In genomic region chr20:19071442-19071717, GRCh38 we compare ENCODE assay signal across 14 cellular contexts.
A peak's percentile ranks its signal among the peaks of the same experiment; 100 is the strongest.
DNase-seq lines count a peak whose midpoint lies in the region; ATAC-seq and TF ChIP-seq lines count a peak whose summit lies in the region.
"Had no signal": no experiment of that assay in that cellular context is flagged by ENCODE, and none has a peak within 500 bp of the region (broad histone marks: within the 10 kb centered on the region; RNA-seq: fewer than 3 reads in every experiment).

No MANE protein-coding gene starts in this region.

- no peaks in the 10 kb centered on the region for H3K27me3 ChIP-seq in MM.1S (replicated peaks; ENCODE audit: insufficient read depth, low read length)
- H3K27me3 ChIP-seq: transverse colon had no signal

- H3K9me2 ChIP-seq in MM.1S (replicated peaks; ENCODE audit: insufficient read depth, low read length): no peaks in the 10 kb centered on the region

- H4K20me1 ChIP-seq in MM.1S (ENCODE audit: insufficient read depth, low read length): no peaks in the 10 kb centered on the region

- H3K9ac ChIP-seq in MM.1S (ENCODE audit: low read length): no peak overlapping the region

- no peaks in the 10 kb centered on the region for H3F3A ChIP-seq in MM.1S (ENCODE audit: insufficient read depth, low read length)

- peaks cover 10% of the 10 kb centered on the region for H3K4me1 ChIP-seq in MM.1S (ENCODE audit: low read length)
- H3K4me1 ChIP-seq: transverse colon had no signal

- peak; percentile 53 for ATAC-seq in GM19351 (IDR thresholded peaks at IDR 0.05; ENCODE audit: unreplicated experiment)
- ATAC-seq in HG02678 (IDR thresholded peaks at IDR 0.05; ENCODE audit: unreplicated experiment): peak; percentile 40
- ATAC-seq in HG03439 (IDR thresholded peaks at IDR 0.05; ENCODE audit: unreplicated experiment): peak; percentile 58
- ATAC-seq in left cardiac atrium: no peak

- H3K79me2 ChIP-seq in MM.1S (ENCODE audit: low read length): no peaks in the 10 kb centered on the region

- no peak overlapping the region for H3K4me2 ChIP-seq in MM.1S (ENCODE audit: low read depth, low read length)

- DNase-seq in GM10266 (ENCODE audit: extremely low spot score) (peak; percentile 30), left cardiac atrium (no peak), GDM1 (lab: John Stamatoyannopoulos, UW) (no peak), NCI-H226 (no peak), MM.1S (no peak)
- DNase-seq: amygdala; erythroblast; NCI-H1417 treated with DMSO at 0.1 percent for 48 hours; stimulated activated CD8-positive, alpha-beta memory T cell treated with anti-CD3 and anti-CD28 coated beads, Interleukin-4, amount 100 ng/mL, for 48 hours; T-helper 9 cell; transverse colon had no signal

- no peaks in the 10 kb centered on the region for H3K36me3 ChIP-seq in MM.1S (replicated peaks; ENCODE audit: insufficient read depth, low read length)
- H3K36me3 ChIP-seq: transverse colon had no signal

- no peaks in the 10 kb centered on the region for H3K9me3 ChIP-seq in MM.1S (replicated peaks; ENCODE audit: insufficient read depth, low read length)
- H3K9me3 ChIP-seq: transverse colon had no signal

- H2AFZ ChIP-seq in MM.1S (ENCODE audit: low read length): no peak overlapping the region

- no peak overlapping the region for H3K4me3 ChIP-seq in MM.1S (ENCODE audit: low read length)
- H3K4me3 ChIP-seq: transverse colon had no signal

- intact Hi-C loops in left cardiac atrium (cut with DNase I): no loop called here

- H3K27ac ChIP-seq in MM.1S (ENCODE audit: low read length): no peak overlapping the region
- H3K27ac ChIP-seq: transverse colon had no signal

- TF ChIP-seq CTCF in GM10266 (IDR thresholded peaks at IDR 0.05; ENCODE audit: control insufficient read depth, insufficient read depth, low read depth, missing control alignments) (no peak), MM.1S (IDR thresholded peaks at IDR 0.05; ENCODE audit: low read length) (no peak)

Comparison
In these comparisons a context has a peak if more than half of its experiments do, and no peak if none do; other contexts are left out.
1. ATAC-seq: peak in GM19351 (single experiment), HG02678 (single experiment) and HG03439 (single experiment); none in left cardiac atrium (0 of 2).